1 cellular context compared by ENCODE assay signal in genomic region chr5:55691265-55692105, GRCh38.
A peak's percentile ranks its signal among the peaks of the same experiment; 100 is the strongest.
TF ChIP-seq lines count a peak whose summit lies in the region.

No MANE protein-coding gene starts in this region.

TF ChIP-seq in HepG2, 621 proteins besides CTCF, POLR2A, EP300 and RAD21 (continues in another document):
- TF ChIP-seq ARID5B (CRISPR knock-in tag; IDR thresholded peaks at IDR 0.05) = peak; percentile 42; the same call in 1 of the 2 replicates
- peak in 1 of 2 experiments; percentile 77; a peak in 2 of 4 replicates for TF ChIP-seq ATF4 (CRISPR knock-in tag; IDR thresholded peaks at IDR 0.05)
- no peak for TF ChIP-seq ZNF501 (CRISPR knock-in tag; IDR thresholded peaks at IDR 0.05)
- no peak for TF ChIP-seq NFATC3 (CRISPR knock-in tag; IDR thresholded peaks at IDR 0.05)
- no peak for TF ChIP-seq SRSF4 (IDR thresholded peaks at IDR 0.05; ENCODE audit: low read depth, low read length, poor library complexity, severe bottlenecking)
- TF ChIP-seq ZNF724P (CRISPR knock-in tag; IDR thresholded peaks at IDR 0.05; ENCODE audit: borderline replicate concordance) = no peak
- TF ChIP-seq PBX2 (CRISPR knock-in tag; IDR thresholded peaks at IDR 0.05) = no peak
- TF ChIP-seq HNF1A (IDR thresholded peaks at IDR 0.05; ENCODE audit: low read depth) = no peak
- TF ChIP-seq HNF1A (CRISPR knock-in tag; IDR thresholded peaks at IDR 0.05; ENCODE audit: borderline replicate concordance) = no peak
- no peak for TF ChIP-seq KLF16 (CRISPR knock-in tag; IDR thresholded peaks at IDR 0.05)
- TF ChIP-seq MTA1 (CRISPR knock-in tag; IDR thresholded peaks at IDR 0.05; ENCODE audit: borderline replicate concordance) = no peak
- no peak for TF ChIP-seq GATAD1 (CRISPR knock-in tag; IDR thresholded peaks at IDR 0.05)
- TF ChIP-seq ZFP41 (CRISPR knock-in tag; IDR thresholded peaks at IDR 0.05; ENCODE audit: borderline replicate concordance) = no peak
- no peak for TF ChIP-seq ZNF773 (CRISPR knock-in tag; IDR thresholded peaks at IDR 0.05; ENCODE audit: borderline replicate concordance)
- no peak for TF ChIP-seq ZNF564 (CRISPR knock-in tag; IDR thresholded peaks at IDR 0.05)
- peak; percentile 84; the same call in 1 of the 2 replicates for TF ChIP-seq ZNF710 (CRISPR knock-in tag; IDR thresholded peaks at IDR 0.05; ENCODE audit: borderline replicate concordance)
- no peak for TF ChIP-seq ZNF205 (CRISPR knock-in tag; IDR thresholded peaks at IDR 0.05)
- no peak for TF ChIP-seq LBX2 (CRISPR knock-in tag; IDR thresholded peaks at IDR 0.05; ENCODE audit: borderline replicate concordance)
- TF ChIP-seq WIZ (CRISPR knock-in tag; IDR thresholded peaks at IDR 0.05) = no peak
- no peak for TF ChIP-seq ATF2 (CRISPR knock-in tag; IDR thresholded peaks at IDR 0.05)
- TF ChIP-seq ISL2 (CRISPR knock-in tag; IDR thresholded peaks at IDR 0.05) = no peak
- no peak for TF ChIP-seq TEF (CRISPR knock-in tag; IDR thresholded peaks at IDR 0.05)
- no peak for TF ChIP-seq ATF3 (CRISPR knock-in tag; IDR thresholded peaks at IDR 0.05)
- TF ChIP-seq ZNF883 (CRISPR knock-in tag; IDR thresholded peaks at IDR 0.05; ENCODE audit: not compliant biosample characterization) = no peak
- TF ChIP-seq ZNF839 (CRISPR knock-in tag; IDR thresholded peaks at IDR 0.05; ENCODE audit: borderline replicate concordance) = no peak
- no peak for TF ChIP-seq TEAD2 (CRISPR knock-in tag; IDR thresholded peaks at IDR 0.05)
- no peak for TF ChIP-seq ZNF740 (CRISPR knock-in tag; IDR thresholded peaks at IDR 0.05)
- TF ChIP-seq MIXL1 (CRISPR knock-in tag; IDR thresholded peaks at IDR 0.05) = peak; percentile 32; the same call in 1 of the 2 replicates
- TF ChIP-seq ZNF546 (CRISPR knock-in tag; conservative IDR thresholded peaks at IDR 0.05) = no peak
- no peak for TF ChIP-seq ZFP36L1 (CRISPR knock-in tag; IDR thresholded peaks at IDR 0.05)
- 0 out of 2 replicates have a peak, but pooled peaks have one; percentile 9 for TF ChIP-seq SOX5 (CRISPR knock-in tag; IDR thresholded peaks at IDR 0.05; ENCODE audit: borderline replicate concordance)
- TF ChIP-seq SOX6 (IDR thresholded peaks at IDR 0.05) = no peak
- peak; percentile 58; the same call in 1 of the 2 replicates for TF ChIP-seq SOX6 (CRISPR knock-in tag; IDR thresholded peaks at IDR 0.05)
- no peak for TF ChIP-seq ZNF282 (IDR thresholded peaks at IDR 0.05; ENCODE audit: partially characterized antibody)
- peak; percentile 93 for TF ChIP-seq CEBPB (IDR thresholded peaks at IDR 0.05; ENCODE audit: borderline replicate concordance, low read depth, low read length)
- no peak for TF ChIP-seq MEIS2 (CRISPR knock-in tag; IDR thresholded peaks at IDR 0.05)
- TF ChIP-seq ZNF24 (IDR thresholded peaks at IDR 0.05) = no peak
- peak; percentile 79 for TF ChIP-seq PAXIP1 (CRISPR knock-in tag; conservative IDR thresholded peaks at IDR 0.05)
- no peak for TF ChIP-seq MAFF (IDR thresholded peaks at IDR 0.05; ENCODE audit: low read depth, low read length)
